Comparison of ENCODE assay signal across 1 cellular context in genomic region chr1:236394905-236395779, GRCh38.
TF ChIP-seq lines count a peak whose summit lies in the region.

No MANE protein-coding gene starts in this region.

TF ChIP-seq in K562, 482 proteins besides CTCF, POLR2A, EP300 and RAD21 (continued from another document):
- TF ChIP-seq RFX1 (IDR thresholded peaks at IDR 0.05) = no peak
- TF ChIP-seq ZNF75A (CRISPR knock-in tag; IDR thresholded peaks at IDR 0.05) = no peak
- no peak for TF ChIP-seq SNRNP70 (optimal IDR thresholded peaks at IDR 0.05; ENCODE audit: low read depth, low read length)
- TF ChIP-seq DNMT1 (IDR thresholded peaks at IDR 0.05) = no peak
- peak; percentile 44 to 62 for TF ChIP-seq NRF1 (conservative IDR thresholded peaks at IDR 0.05 in 1 of 2, IDR thresholded peaks at IDR 0.05 in 1 of 2)
- no peak for TF ChIP-seq ZNF507 (tag; conservative IDR thresholded peaks at IDR 0.05)
- no peak for TF ChIP-seq CHD2 (IDR thresholded peaks at IDR 0.05; ENCODE audit: low read depth, low read length)
- no peak for TF ChIP-seq CBFA2T3 (IDR thresholded peaks at IDR 0.05)
- TF ChIP-seq FOXK2 (conservative IDR thresholded peaks at IDR 0.05 in 1 of 2, IDR thresholded peaks at IDR 0.05 in 1 of 2; ENCODE audit: low read depth in 2 of 2) = no peak
- no peak for TF ChIP-seq ZNF311 (CRISPR knock-in tag; IDR thresholded peaks at IDR 0.05)
- 0 out of 2 replicates have a peak, but pooled peaks have one; percentile 31 for TF ChIP-seq STAT6 (CRISPR knock-in tag; IDR thresholded peaks at IDR 0.05)
- no peak for TF ChIP-seq ZNF24 (IDR thresholded peaks at IDR 0.05)
- no peak for TF ChIP-seq PHTF2 (CRISPR knock-in tag; IDR thresholded peaks at IDR 0.05)
